In genomic region chr2:100861340-100861739, GRCh38 we compare ENCODE assay signal across 1 cellular context.
TF ChIP-seq lines count a peak whose summit lies in the region.

No MANE protein-coding gene starts in this region.

TF ChIP-seq in HepG2, 621 proteins besides CTCF, POLR2A, EP300 and RAD21:
- TF ChIP-seq RBM22 (optimal IDR thresholded peaks at IDR 0.05; ENCODE audit: low read length) (peak; percentile 90), NFE2 (CRISPR knock-in tag; IDR thresholded peaks at IDR 0.05) (no peak)
TF ChIP-seq in HepG2: peak in this region for 1.
